ENCODE assay signal across 18 cellular contexts in the genomic region with DNA sequence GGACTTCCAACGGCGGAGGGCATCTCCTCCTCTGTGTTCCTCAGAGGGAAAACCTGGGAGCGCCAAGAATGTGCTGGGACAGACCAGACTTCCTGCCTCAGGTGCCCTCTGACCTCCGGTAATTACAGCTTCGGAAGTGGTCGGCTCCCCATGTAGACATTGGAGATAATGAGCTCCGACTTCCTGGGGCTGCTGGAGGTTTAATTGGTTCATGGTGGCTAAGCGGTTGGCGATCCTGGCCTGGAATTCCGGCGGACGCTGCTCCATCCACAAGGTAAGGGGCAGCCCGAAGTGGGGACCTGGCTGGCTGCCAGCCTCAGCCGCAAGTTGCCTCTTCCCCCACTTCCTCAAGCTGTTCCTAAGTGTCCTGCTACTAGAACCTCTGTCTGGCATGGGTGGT.
DNase-seq lines count a peak whose midpoint lies in the region; ATAC-seq lines count a peak whose summit lies in the region.
"Had no signal": no experiment of that assay in that cellular context is flagged by ENCODE, and none has a peak within 500 bp of the region (broad histone marks: within the 10 kb centered on the region; RNA-seq: fewer than 3 reads in every experiment).

No MANE protein-coding gene starts in this region.

- H3K27me3 Mint-ChIP-seq in activated naive CD4-positive, alpha-beta T cell treated with anti-CD3 and anti-CD28 coated beads, Interleukin-2, amount 10 ng/mL, durations not matched to agents 7 days and 5 days: peaks cover 14% of the 10 kb centered on the region

- H2BK12ac ChIP-seq in neuronal stem cell (ENCODE audit: low read length): no peak overlapping the region

- no peak overlapping the region for H3K27ac ChIP-seq in neuronal stem cell (replicated peaks; ENCODE audit: low read length)

- no peak overlapping the region for H2AK5ac ChIP-seq in neuronal stem cell (ENCODE audit: low read depth, low read length)

- H3K4me1 ChIP-seq in neuronal stem cell (ENCODE audit: control insufficient read depth in 2 of 2, insufficient read depth in 1 of 2, low read depth in 1 of 2, low read length in 2 of 2): peaks cover 0 to 5% of the 10 kb centered on the region in 2 donors

- CTCF ChIA-PET in activated naive CD4-positive, alpha-beta T cell treated with anti-CD3 and anti-CD28 coated beads, Interleukin-2, amount 10 ng/mL, durations not matched to agents 7 days and 5 days (lab: Charles Lee): no interaction called here

- H3K4me3 Mint-ChIP-seq in activated naive CD4-positive, alpha-beta T cell treated with anti-CD3 and anti-CD28 coated beads, Interleukin-2, amount 10 ng/mL, durations not matched to agents 7 days and 5 days: no peak overlapping the region
- H3K4me3 Mint-ChIP-seq: CD8-positive, alpha-beta T cell; H9 had no signal

- no peak overlapping the region for H2BK15ac ChIP-seq in neuronal stem cell (ENCODE audit: low read length)

- H3K9me3 ChIP-seq in neuronal stem cell (replicated peaks in 1 of 2; ENCODE audit: control insufficient read depth in 2 of 2, insufficient read depth in 1 of 2, low read depth in 1 of 2, low read length in 2 of 2): peaks cover 0 to 2% of the 10 kb centered on the region in 2 donors

- H3K23ac ChIP-seq in neuronal stem cell (ENCODE audit: low read depth, low read length, poor library complexity): no peak overlapping the region

- no peak overlapping the region for H3K14ac ChIP-seq in neuronal stem cell (ENCODE audit: low read length)

- H3K18ac ChIP-seq in neuronal stem cell (ENCODE audit: low read length): no peak overlapping the region

- H3K36me3 ChIP-seq in neuronal stem cell (replicated peaks in 1 of 2; ENCODE audit: control insufficient read depth in 2 of 2, insufficient read depth in 2 of 2, low read length in 2 of 2): no peaks in the 10 kb centered on the region

- no peak overlapping the region for H2BK5ac ChIP-seq in neuronal stem cell (ENCODE audit: low read length)

- H3K4me2 ChIP-seq in neuronal stem cell (ENCODE audit: insufficient read depth, low read length, poor library complexity, severe bottlenecking): no peak overlapping the region

- H3K4me1 Mint-ChIP-seq in activated naive CD4-positive, alpha-beta T cell treated with anti-CD3 and anti-CD28 coated beads, Interleukin-2, amount 10 ng/mL, durations not matched to agents 7 days and 5 days: no peaks in the 10 kb centered on the region
- H3K4me1 Mint-ChIP-seq: H9 had no signal

- H2AFZ ChIP-seq in neuronal stem cell (ENCODE audit: low read length): peak overlapping the region; percentile 51

- peaks cover 2 to 10% of the 10 kb centered on the region in 2 donors for H3K36me3 Mint-ChIP-seq in activated naive CD4-positive, alpha-beta T cell treated with anti-CD3 and anti-CD28 coated beads, Interleukin-2, amount 50 U/mL, for 72 hours
- peaks cover 4% of the 10 kb centered on the region for H3K36me3 Mint-ChIP-seq in activated naive CD4-positive, alpha-beta T cell treated with anti-CD3 and anti-CD28 coated beads, Interleukin-2, amount 10 ng/mL, durations not matched to agents 7 days and 5 days
- H3K36me3 Mint-ChIP-seq: CD8-positive, alpha-beta T cell had no signal

- DNase-seq in activated naive CD4-positive, alpha-beta T cell treated with anti-CD3 and anti-CD28 coated beads, Interleukin-2, amount 50 U/mL, for 72 hours (ENCODE audit: low spot score in 2 of 2): no peak
- DNase-seq in activated naive CD4-positive, alpha-beta T cell treated with anti-CD3 and anti-CD28 coated beads, Interleukin-2, amount 10 ng/mL, durations not matched to agents 7 days and 5 days: no peak
- peak; percentile 51 for DNase-seq in SW480 (ENCODE audit: low spot score)
- DNase-seq in islet precursor cell: peak; percentile 62
- no peak for DNase-seq in neuronal stem cell (ENCODE audit: low spot score)
- DNase-seq in Kasumi-1 (lab: John Stamatoyannopoulos, UW): no peak
- DNase-seq in midbrain (lab: John Stamatoyannopoulos, UW): no peak
- no peak for DNase-seq in HCEC 1CT
- DNase-seq: AML-193; C1 segment of cervical spinal cord; CD8-positive, alpha-beta T cell; DND-41; H9; NCI-H1417; NCI-H1694 treated with DMSO at 0.1 percent for 48 hours; NCI-H2081 treated with DMSO at 0.1 percent for 48 hours; NCI-H774; Right ventricle myocardium superior had no signal

- H3K9me3 Mint-ChIP-seq in activated naive CD4-positive, alpha-beta T cell treated with anti-CD3 and anti-CD28 coated beads, Interleukin-2, amount 50 U/mL, for 72 hours: peaks cover 0 to 9% of the 10 kb centered on the region in 2 donors
- peaks cover 3% of the 10 kb centered on the region for H3K9me3 Mint-ChIP-seq in activated naive CD4-positive, alpha-beta T cell treated with anti-CD3 and anti-CD28 coated beads, Interleukin-2, amount 10 ng/mL, durations not matched to agents 7 days and 5 days

- no peaks in the 10 kb centered on the region for H3K27me3 ChIP-seq in neuronal stem cell (ENCODE audit: control insufficient read depth in 3 of 3, insufficient read depth in 3 of 3, low read depth in 1 of 3, low read length in 3 of 3)

- no peak overlapping the region for H4K8ac ChIP-seq in neuronal stem cell (ENCODE audit: low read depth, low read length)

- H3K9ac ChIP-seq in neuronal stem cell (ENCODE audit: low read depth, low read length, poor library complexity): no peak overlapping the region

- no peak overlapping the region for H3K4me3 ChIP-seq in neuronal stem cell (ENCODE audit: low read length in 2 of 2)

- peak overlapping the region; percentile 19 to 52 for H3K27ac Mint-ChIP-seq in activated naive CD4-positive, alpha-beta T cell treated with anti-CD3 and anti-CD28 coated beads, Interleukin-2, amount 50 U/mL, for 72 hours
- H3K27ac Mint-ChIP-seq in activated naive CD4-positive, alpha-beta T cell treated with anti-CD3 and anti-CD28 coated beads, Interleukin-2, amount 10 ng/mL, durations not matched to agents 7 days and 5 days: no peak overlapping the region
- H3K27ac Mint-ChIP-seq: CD8-positive, alpha-beta T cell; H9 had no signal

- no CpG with 5 or more reads among the region's 14 CpGs for WGBS in neuronal stem cell (ENCODE audit: extremely low coverage in 2 of 2, insufficient read length in 2 of 2, insufficient replicate concordance in 1 of 2), 2 donors

- no peaks in the 10 kb centered on the region for H3K79me1 ChIP-seq in neuronal stem cell (ENCODE audit: low read depth, low read length)

- H3K4ac ChIP-seq in neuronal stem cell (ENCODE audit: low read length): no peak overlapping the region

- ATAC-seq in activated naive CD4-positive, alpha-beta T cell treated with anti-CD3 and anti-CD28 coated beads, Interleukin-2, amount 50 U/mL, for 72 hours: no peak
- ATAC-seq: CD8-positive, alpha-beta T cell had no signal

- H4K91ac ChIP-seq in neuronal stem cell (ENCODE audit: low read depth, low read length, poor library complexity): no peak overlapping the region

- no peak overlapping the region for H2BK120ac ChIP-seq in neuronal stem cell (ENCODE audit: low read depth, low read length)

Comparison
In these comparisons a context has a peak if more than half of its experiments do, and no peak if none do; other contexts are left out.
1. DNase-seq: peak in SW480 (single experiment) and islet precursor cell (single experiment); none in activated naive CD4-positive, alpha-beta T cell treated with anti-CD3 and anti-CD28 coated beads, Interleukin-2, amount 50 U/mL, for 72 hours (0 of 2), activated naive CD4-positive, alpha-beta T cell treated with anti-CD3 and anti-CD28 coated beads, Interleukin-2, amount 10 ng/mL, durations not matched to agents 7 days and 5 days (single experiment), neuronal stem cell (single experiment), Kasumi-1 (0 of 2), midbrain (single experiment) and HCEC 1CT (single experiment).